In the genomic region with DNA sequence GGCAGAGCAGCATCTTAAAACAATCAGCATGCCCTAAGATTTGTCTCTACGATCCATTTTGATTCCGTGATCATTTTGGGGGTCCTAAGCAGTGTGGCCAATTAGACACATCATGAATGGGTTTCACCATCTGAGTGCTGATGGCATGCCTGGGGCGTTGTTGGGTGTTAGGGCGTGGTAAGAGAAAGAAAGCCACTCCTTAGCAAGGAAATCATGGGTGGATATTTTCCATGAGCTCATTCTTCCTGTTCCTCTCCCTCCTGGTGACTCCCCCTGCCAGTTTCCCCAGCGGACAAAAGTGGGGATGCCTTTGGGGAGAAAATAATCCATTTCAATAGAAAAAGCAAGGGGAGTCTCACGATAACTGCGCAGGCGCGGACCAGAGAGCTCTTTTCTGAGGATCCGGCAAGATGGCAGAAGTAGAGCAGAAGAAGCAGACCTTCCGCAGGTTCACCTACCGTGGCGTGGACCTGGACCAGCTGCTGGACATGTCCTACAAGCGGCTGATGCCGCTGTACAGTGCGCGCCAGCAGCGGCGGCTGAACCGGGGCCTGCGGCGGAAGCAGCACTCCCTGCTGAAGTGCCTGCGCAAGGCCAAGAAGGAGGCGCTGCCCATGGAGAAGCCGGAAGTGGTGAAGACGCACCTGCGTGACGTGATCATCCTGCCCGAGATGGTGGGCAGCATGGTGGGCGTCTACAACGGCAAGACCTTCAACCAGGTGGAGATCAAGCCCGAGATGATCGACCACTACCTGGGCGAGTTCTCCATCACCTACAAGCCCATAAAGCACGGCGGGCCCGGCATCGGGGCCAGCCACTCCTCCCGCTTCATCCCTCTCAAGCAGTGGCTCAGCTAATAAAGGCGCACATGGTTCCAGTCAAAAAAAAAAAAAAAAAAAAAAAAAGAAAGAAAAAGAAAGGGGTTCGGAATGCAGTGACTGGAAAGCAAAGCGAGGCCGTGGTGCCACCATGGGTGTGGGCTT, we compare ENCODE assay signal across 24 cellular contexts.
"Had no signal": no experiment of that assay in that cellular context is flagged by ENCODE, and none has a peak within 500 bp of the region (broad histone marks: within the 10 kb centered on the region; RNA-seq: fewer than 3 reads in every experiment).

No MANE protein-coding gene starts in this region.

- H3K27ac ChIP-seq: lower lobe of right lung, pancreas, prostate gland, skin epidermis, suprapubic skin, tibial nerve, uterus had no signal

- ATAC-seq: left ventricle myocardium superior; lower lobe of right lung; mucosa of descending colon; naive thymus-derived CD4-positive, alpha-beta T cell; natural killer cell treated with Interleukin-12 subunit alpha and Interleukin-12 subunit beta and Interleukin-15 and Interleukin-18, amount 100 ng/mL, for 72 hours; pancreas; right cardiac atrium; sciatic nerve had no signal

- DNase-seq: hippocampal formation; left ventricle myocardium superior; lower lobe of right lung; midbrain; mucosa of descending colon; naive thymus-derived CD4-positive, alpha-beta T cell; pancreas; retina; stimulated activated CD4-positive, alpha-beta T cell treated with anti-CD3 and anti-CD28 coated beads, Interleukin-12 subunit alpha, Interleukin-12 subunit beta, amount 100 ng/mL, for 4 hours; stimulated activated CD4-positive, alpha-beta T cell treated with anti-CD3 and anti-CD28 coated beads, Interleukin-15, amount 100 ng/mL, for 24 hours; stimulated activated CD4-positive, alpha-beta T cell treated with anti-CD3 and anti-CD28 coated beads, Interleukin-2, amount 100 ng/mL, for 24 hours; stimulated activated CD4-positive, alpha-beta T cell treated with anti-CD3 and anti-CD28 coated beads, Interleukin-4, amount 100 ng/mL, for 1 hour; stimulated activated naive CD4-positive, alpha-beta T cell; uterus had no signal

- H3K36me3 ChIP-seq: lower lobe of right lung, pancreas, prostate gland, suprapubic skin, tibial nerve, uterus had no signal

- H3K4me3 ChIP-seq: lower lobe of right lung, mucosa of descending colon, pancreas, prostate gland, skin epidermis, suprapubic skin, tibial nerve, uterus had no signal

- H3K9me3 Mint-ChIP-seq: memory B cell had no signal

- H3K4me1 ChIP-seq: lower lobe of right lung, pancreas, prostate gland, suprapubic skin, tibial nerve, uterus had no signal

- H3K9me3 ChIP-seq: lower lobe of right lung, mucosa of descending colon, pancreas, prostate gland, suprapubic skin, uterus had no signal

- H3K4me1 Mint-ChIP-seq: memory B cell; naive thymus-derived CD4-positive, alpha-beta T cell had no signal

- H3K4me3 Mint-ChIP-seq: memory B cell; naive thymus-derived CD4-positive, alpha-beta T cell; natural killer cell treated with Interleukin-12 subunit alpha and Interleukin-12 subunit beta and Interleukin-15 and Interleukin-18, amount 100 ng/mL, for 72 hours; stimulated activated naive CD8-positive, alpha-beta T cell treated with anti-CD3 and anti-CD28 coated beads, Interleukin-15, Interleukin-2, amounts not matched to agents 100 ng/mL and 50 ng/mL, for 24 hours; type B pancreatic cell had no signal

- H3K27me3 Mint-ChIP-seq: natural killer cell treated with Interleukin-12 subunit alpha and Interleukin-12 subunit beta and Interleukin-15 and Interleukin-18, amount 100 ng/mL, for 72 hours; stimulated activated naive CD8-positive, alpha-beta T cell treated with anti-CD3 and anti-CD28 coated beads, Interleukin-15, Interleukin-2, amounts not matched to agents 100 ng/mL and 50 ng/mL, for 24 hours had no signal

- H3K27me3 ChIP-seq: pancreas, suprapubic skin, tibial nerve, uterus had no signal

- H3K36me3 Mint-ChIP-seq: memory B cell; naive thymus-derived CD4-positive, alpha-beta T cell; natural killer cell treated with Interleukin-12 subunit alpha and Interleukin-12 subunit beta and Interleukin-15 and Interleukin-18, amount 100 ng/mL, for 72 hours; type B pancreatic cell had no signal

- H3K27ac Mint-ChIP-seq: memory B cell; naive thymus-derived CD4-positive, alpha-beta T cell; natural killer cell treated with Interleukin-12 subunit alpha and Interleukin-12 subunit beta and Interleukin-15 and Interleukin-18, amount 100 ng/mL, for 72 hours; stimulated activated naive CD8-positive, alpha-beta T cell treated with anti-CD3 and anti-CD28 coated beads, Interleukin-15, Interleukin-2, amounts not matched to agents 100 ng/mL and 50 ng/mL, for 24 hours; type B pancreatic cell had no signal
